In the genomic region with DNA sequence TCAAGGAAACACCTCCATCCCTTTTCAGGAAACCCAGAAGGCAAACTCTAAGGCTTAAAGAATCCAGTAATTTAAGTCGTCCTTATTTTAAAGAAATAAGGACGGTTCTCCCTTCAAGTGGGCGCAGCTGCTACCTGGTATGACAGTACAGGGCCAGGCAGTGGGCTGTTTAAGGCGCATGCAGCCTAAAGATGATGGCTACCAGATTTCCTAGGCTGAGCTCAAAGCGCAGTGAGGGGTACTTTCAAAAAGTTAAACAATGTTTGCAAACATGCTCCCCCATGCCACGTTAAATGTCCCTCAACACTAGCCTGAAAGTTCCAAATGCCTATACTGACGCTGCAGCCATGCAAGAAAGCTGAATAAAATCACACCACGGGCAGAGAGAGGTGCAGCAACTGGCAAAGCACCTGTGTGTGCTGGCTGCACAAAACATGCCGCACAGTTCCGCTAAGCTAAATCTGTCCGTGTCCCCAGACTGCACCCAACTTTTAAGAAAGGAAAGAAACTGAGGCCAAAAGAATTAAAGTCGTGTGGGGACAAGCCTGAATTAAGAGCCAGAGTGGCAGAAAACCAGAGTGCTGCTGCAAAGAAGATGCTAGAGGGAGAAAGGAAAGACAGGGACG, we compare ENCODE assay signal across 1 cellular context.
TF ChIP-seq lines count a peak whose summit lies in the region.

No MANE protein-coding gene starts in this region.

TF ChIP-seq in WTC11, 78 proteins besides CTCF, POLR2A, EP300 and RAD21 (continued from another document):
- TF ChIP-seq, protein P1, sequence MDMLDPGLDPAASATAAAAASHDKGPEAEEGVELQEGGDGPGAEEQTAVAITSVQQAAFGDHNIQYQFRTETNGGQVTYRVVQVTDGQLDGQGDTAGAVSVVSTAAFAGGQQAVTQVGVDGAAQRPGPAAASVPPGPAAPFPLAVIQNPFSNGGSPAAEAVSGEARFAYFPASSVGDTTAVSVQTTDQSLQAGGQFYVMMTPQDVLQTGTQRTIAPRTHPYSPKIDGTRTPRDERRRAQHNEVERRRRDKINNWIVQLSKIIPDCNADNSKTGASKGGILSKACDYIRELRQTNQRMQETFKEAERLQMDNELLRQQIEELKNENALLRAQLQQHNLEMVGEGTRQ (CRISPR knock-in tag; IDR thresholded peaks at IDR 0.05) = no peak
- TF ChIP-seq, protein P2, sequence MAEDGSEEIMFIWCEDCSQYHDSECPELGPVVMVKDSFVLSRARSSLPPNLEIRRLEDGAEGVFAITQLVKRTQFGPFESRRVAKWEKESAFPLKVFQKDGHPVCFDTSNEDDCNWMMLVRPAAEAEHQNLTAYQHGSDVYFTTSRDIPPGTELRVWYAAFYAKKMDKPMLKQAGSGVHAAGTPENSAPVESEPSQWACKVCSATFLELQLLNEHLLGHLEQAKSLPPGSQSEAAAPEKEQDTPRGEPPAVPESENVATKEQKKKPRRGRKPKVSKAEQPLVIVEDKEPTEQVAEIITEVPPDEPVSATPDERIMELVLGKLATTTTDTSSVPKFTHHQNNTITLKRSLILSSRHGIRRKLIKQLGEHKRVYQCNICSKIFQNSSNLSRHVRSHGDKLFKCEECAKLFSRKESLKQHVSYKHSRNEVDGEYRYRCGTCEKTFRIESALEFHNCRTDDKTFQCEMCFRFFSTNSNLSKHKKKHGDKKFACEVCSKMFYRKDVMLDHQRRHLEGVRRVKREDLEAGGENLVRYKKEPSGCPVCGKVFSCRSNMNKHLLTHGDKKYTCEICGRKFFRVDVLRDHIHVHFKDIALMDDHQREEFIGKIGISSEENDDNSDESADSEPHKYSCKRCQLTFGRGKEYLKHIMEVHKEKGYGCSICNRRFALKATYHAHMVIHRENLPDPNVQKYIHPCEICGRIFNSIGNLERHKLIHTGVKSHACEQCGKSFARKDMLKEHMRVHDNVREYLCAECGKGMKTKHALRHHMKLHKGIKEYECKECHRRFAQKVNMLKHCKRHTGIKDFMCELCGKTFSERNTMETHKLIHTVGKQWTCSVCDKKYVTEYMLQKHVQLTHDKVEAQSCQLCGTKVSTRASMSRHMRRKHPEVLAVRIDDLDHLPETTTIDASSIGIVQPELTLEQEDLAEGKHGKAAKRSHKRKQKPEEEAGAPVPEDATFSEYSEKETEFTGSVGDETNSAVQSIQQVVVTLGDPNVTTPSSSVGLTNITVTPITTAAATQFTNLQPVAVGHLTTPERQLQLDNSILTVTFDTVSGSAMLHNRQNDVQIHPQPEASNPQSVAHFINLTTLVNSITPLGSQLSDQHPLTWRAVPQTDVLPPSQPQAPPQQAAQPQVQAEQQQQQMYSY (CRISPR knock-in tag; IDR thresholded peaks at IDR 0.05) = no peak
- no peak for TF ChIP-seq OVOL2 (CRISPR knock-in tag; IDR thresholded peaks at IDR 0.05; ENCODE audit: borderline replicate concordance)
